10 cellular contexts compared by ENCODE assay signal in the genomic region with DNA sequence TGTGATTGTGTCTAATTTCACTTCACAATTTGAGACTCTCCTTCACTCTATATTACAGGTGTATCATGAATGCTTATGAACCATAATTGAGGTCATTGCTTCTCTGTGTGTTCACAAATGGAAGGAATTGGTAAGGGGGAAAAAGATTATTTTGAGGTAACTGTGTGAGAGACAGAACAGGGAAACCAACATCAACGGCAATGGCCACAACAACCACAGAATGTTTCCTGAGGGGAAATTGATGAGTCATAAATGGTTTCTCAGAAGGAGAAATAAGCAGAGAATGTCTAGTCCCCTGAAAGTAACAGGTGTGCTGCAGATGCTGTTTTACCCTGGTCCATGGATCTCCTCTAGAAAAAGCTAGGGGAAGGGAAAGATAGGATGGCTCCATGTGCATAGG.
DNase-seq lines count a peak whose midpoint lies in the region; ATAC-seq and TF ChIP-seq lines count a peak whose summit lies in the region.
"Had no signal": no experiment of that assay in that cellular context is flagged by ENCODE, and none has a peak within 500 bp of the region (broad histone marks: within the 10 kb centered on the region; RNA-seq: fewer than 3 reads in every experiment).

No MANE protein-coding gene starts in this region.

- H3K4me1 Mint-ChIP-seq in activated CD8-positive, alpha-beta T cell treated with anti-CD3 and anti-CD28 coated beads, Interleukin-2, amount 10 ng/mL, durations not matched to agents 7 days and 5 days (ENCODE audit: low read depth): peaks cover 31% of the 10 kb centered on the region

- peaks cover 38% of the 10 kb centered on the region for H3K27me3 Mint-ChIP-seq in activated CD8-positive, alpha-beta T cell treated with anti-CD3 and anti-CD28 coated beads, Interleukin-2, amount 10 ng/mL, durations not matched to agents 7 days and 5 days (ENCODE audit: low read depth)

- H3K27ac Mint-ChIP-seq in activated CD8-positive, alpha-beta T cell treated with anti-CD3 and anti-CD28 coated beads, Interleukin-2, amount 10 ng/mL, durations not matched to agents 7 days and 5 days: no peak overlapping the region
- H3K27ac Mint-ChIP-seq: nephron progenitor cell had no signal

- H3K4me3 Mint-ChIP-seq in activated CD8-positive, alpha-beta T cell treated with anti-CD3 and anti-CD28 coated beads, Interleukin-2, amount 10 ng/mL, durations not matched to agents 7 days and 5 days: no peak overlapping the region
- H3K4me3 Mint-ChIP-seq: nephron progenitor cell had no signal

- H3K36me3 Mint-ChIP-seq in activated CD8-positive, alpha-beta T cell treated with anti-CD3 and anti-CD28 coated beads, Interleukin-2, amount 10 ng/mL, durations not matched to agents 7 days and 5 days (ENCODE audit: low read depth): no peaks in the 10 kb centered on the region

- ATAC-seq in GM19463 (IDR thresholded peaks at IDR 0.05; ENCODE audit: unreplicated experiment) (peak; percentile 93), HG03135 (IDR thresholded peaks at IDR 0.05; ENCODE audit: unreplicated experiment) (peak; percentile 94)
- peak; percentile 77 for ATAC-seq in activated CD8-positive, alpha-beta T cell treated with anti-CD3 and anti-CD28 coated beads, Interleukin-2, amount 10 ng/mL, durations not matched to agents 7 days and 5 days

- TF ChIP-seq CTCF in GM10266 (IDR thresholded peaks at IDR 0.05; ENCODE audit: control insufficient read depth, insufficient read depth, low read depth, missing control alignments): no peak

- CTCF ChIA-PET in activated CD8-positive, alpha-beta T cell treated with anti-CD3 and anti-CD28 coated beads, Interleukin-2, amount 10 ng/mL, durations not matched to agents 7 days and 5 days (lab: Charles Lee): no interaction called here

- H3K9me3 Mint-ChIP-seq in activated CD8-positive, alpha-beta T cell treated with anti-CD3 and anti-CD28 coated beads, Interleukin-2, amount 10 ng/mL, durations not matched to agents 7 days and 5 days (ENCODE audit: insufficient read depth): peaks cover 4% of the 10 kb centered on the region

- intact Hi-C loops in posterior cingulate gyrus (cut with DNase I): no loop called here

- DNase-seq in GM10266 (ENCODE audit: extremely low spot score): peak; percentile 10
- peak; percentile 54 for DNase-seq in activated CD8-positive, alpha-beta T cell treated with anti-CD3 and anti-CD28 coated beads, Interleukin-2, amount 10 ng/mL, durations not matched to agents 7 days and 5 days
- no peak for DNase-seq in retina
- DNase-seq in SKM-1 treated with dmso at 0.1 percent for 144 hours (lab: John Stamatoyannopoulos, UW; ENCODE audit: unreplicated experiment): no peak
- DNase-seq in hippocampal formation (lab: John Stamatoyannopoulos, UW): no peak
- no peak for DNase-seq in posterior cingulate gyrus
- DNase-seq: nephron progenitor cell, thyroid gland had no signal

- POLR2A ChIA-PET in activated CD8-positive, alpha-beta T cell treated with anti-CD3 and anti-CD28 coated beads, Interleukin-2, amount 10 ng/mL, durations not matched to agents 7 days and 5 days (lab: Charles Lee): no interaction called here

Comparison
In these comparisons a context has a peak if more than half of its experiments do, and no peak if none do; other contexts are left out.
1. DNase-seq: peak in GM10266 (single experiment) and activated CD8-positive, alpha-beta T cell treated with anti-CD3 and anti-CD28 coated beads, Interleukin-2, amount 10 ng/mL, durations not matched to agents 7 days and 5 days (single experiment); none in retina (single experiment), SKM-1 treated with dmso at 0.1 percent for 144 hours (single experiment), hippocampal formation (0 of 2) and posterior cingulate gyrus (0 of 10).
2. Peak in every context shown above with its lines, with median percentiles within 50 percentile points of each other: ATAC-seq.